28 cellular contexts compared by ENCODE assay signal in genomic region chr7:145490356-145490755, GRCh38.
"Had no signal": no experiment of that assay in that cellular context is flagged by ENCODE, and none has a peak within 500 bp of the region (broad histone marks: within the 10 kb centered on the region; RNA-seq: fewer than 3 reads in every experiment).

No MANE protein-coding gene starts in this region.

- H3K9me3 ChIP-seq: colonic mucosa, gastrocnemius medialis had no signal

- FAIRE-seq: colon, endometrium, endothelial cell of umbilical vein, frontal cortex had no signal

- ATAC-seq: effector memory CD8-positive, alpha-beta T cell; esophagus mucosa; foreskin keratinocyte; gastrocnemius medialis; gastroesophageal sphincter; heart left ventricle; heart right ventricle had no signal

- H3K4me3 Mint-ChIP-seq: dendritic cell treated with granulocyte-macrophage colony-stimulating factor and Interleukin-4, amounts not matched to agents 40 ng/mL and 50 ng/mL, for 4 days; effector memory CD8-positive, alpha-beta T cell; endodermal cell had no signal

- H3K27ac ChIP-seq: colonic mucosa, coronary artery, dorsolateral prefrontal cortex, epithelial cell of prostate, esophagus muscularis mucosa, esophagus squamous epithelium, foreskin keratinocyte, gastrocnemius medialis, gastroesophageal sphincter, heart left ventricle, heart right ventricle had no signal

- H3K4me3 ChIP-seq: colonic mucosa, coronary artery, dorsolateral prefrontal cortex, esophagus muscularis mucosa, esophagus squamous epithelium, gastrocnemius medialis, gastroesophageal sphincter, heart left ventricle, heart right ventricle had no signal

- H3K27me3 Mint-ChIP-seq: dendritic cell treated with granulocyte-macrophage colony-stimulating factor and Interleukin-4, amounts not matched to agents 40 ng/mL and 50 ng/mL, for 4 days; effector memory CD8-positive, alpha-beta T cell had no signal

- H3K27me3 ChIP-seq: colonic mucosa, esophagus muscularis mucosa, esophagus squamous epithelium, foreskin keratinocyte, gastrocnemius medialis, gastroesophageal sphincter, heart left ventricle, heart right ventricle had no signal

- H3K4me1 ChIP-seq: colonic mucosa, esophagus squamous epithelium, foreskin keratinocyte, gastrocnemius medialis, gastroesophageal sphincter, heart left ventricle, heart right ventricle had no signal

- H3K27ac Mint-ChIP-seq: dendritic cell treated with granulocyte-macrophage colony-stimulating factor and Interleukin-4, amounts not matched to agents 40 ng/mL and 50 ng/mL, for 4 days; effector memory CD8-positive, alpha-beta T cell; endodermal cell had no signal

- H3K36me3 ChIP-seq: colonic mucosa, esophagus muscularis mucosa, esophagus squamous epithelium, gastrocnemius medialis, gastroesophageal sphincter, heart left ventricle, heart right ventricle had no signal

- DNase-seq: colonic mucosa; cortex of kidney; dermis blood vessel endothelial cell; dorsolateral prefrontal cortex; effector CD4-positive, alpha-beta T cell; effector memory CD4-positive, alpha-beta T cell; effector memory CD8-positive, alpha-beta T cell; endodermal cell; erythroblast; esophagus squamous epithelium; foreskin fibroblast; foreskin keratinocyte; foreskin melanocyte; gastrocnemius medialis; glutamatergic neuron; head of caudate nucleus; heart left ventricle; heart right ventricle had no signal
